1 cellular context compared by ENCODE assay signal in the genomic region with DNA sequence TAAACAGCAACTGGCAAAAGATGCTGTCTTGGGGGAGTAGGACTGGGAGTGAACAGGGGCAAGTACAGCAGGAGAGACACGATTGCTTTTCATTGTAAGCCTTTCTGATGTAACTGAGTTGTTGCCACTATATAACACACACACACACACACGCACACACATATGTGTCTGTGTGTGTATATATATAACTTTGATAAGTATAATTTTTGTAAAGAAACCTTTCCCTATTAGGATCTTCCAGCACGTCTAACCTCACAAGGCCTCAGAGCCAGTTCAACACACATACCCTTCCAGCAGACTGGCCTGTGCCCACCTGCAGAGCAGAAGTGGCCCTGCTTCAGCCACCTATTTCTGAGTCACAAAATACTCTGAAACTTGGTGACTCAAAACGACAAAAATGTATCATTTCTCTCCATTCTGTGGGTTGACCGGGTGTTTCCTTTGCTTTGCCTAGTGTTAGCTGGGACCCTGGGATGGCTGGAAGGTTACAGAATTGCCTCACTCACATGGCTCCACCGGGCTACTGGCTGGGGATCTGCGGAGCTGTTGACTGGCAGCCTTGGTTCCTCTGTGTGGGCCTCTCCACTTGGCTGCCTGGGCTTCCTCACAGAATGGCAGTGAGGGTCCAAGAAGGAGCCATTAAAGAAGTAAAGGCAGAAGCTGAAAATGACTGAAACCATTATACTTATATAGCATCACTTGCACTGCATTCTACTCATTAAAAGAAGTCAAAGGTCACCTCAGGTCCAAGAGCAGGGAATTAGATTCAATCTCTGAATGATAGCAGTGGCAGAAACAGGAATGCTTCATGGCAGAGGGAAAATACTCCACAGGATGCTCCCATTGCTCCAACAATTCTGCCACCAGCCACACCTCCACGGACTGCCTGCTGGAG.
TF ChIP-seq lines count a peak whose summit lies in the region.

No MANE protein-coding gene starts in this region.

TF ChIP-seq in SK-N-SH, 30 proteins besides CTCF, POLR2A, EP300 and RAD21 (continued from another document):
- TF ChIP-seq, protein P1, sequence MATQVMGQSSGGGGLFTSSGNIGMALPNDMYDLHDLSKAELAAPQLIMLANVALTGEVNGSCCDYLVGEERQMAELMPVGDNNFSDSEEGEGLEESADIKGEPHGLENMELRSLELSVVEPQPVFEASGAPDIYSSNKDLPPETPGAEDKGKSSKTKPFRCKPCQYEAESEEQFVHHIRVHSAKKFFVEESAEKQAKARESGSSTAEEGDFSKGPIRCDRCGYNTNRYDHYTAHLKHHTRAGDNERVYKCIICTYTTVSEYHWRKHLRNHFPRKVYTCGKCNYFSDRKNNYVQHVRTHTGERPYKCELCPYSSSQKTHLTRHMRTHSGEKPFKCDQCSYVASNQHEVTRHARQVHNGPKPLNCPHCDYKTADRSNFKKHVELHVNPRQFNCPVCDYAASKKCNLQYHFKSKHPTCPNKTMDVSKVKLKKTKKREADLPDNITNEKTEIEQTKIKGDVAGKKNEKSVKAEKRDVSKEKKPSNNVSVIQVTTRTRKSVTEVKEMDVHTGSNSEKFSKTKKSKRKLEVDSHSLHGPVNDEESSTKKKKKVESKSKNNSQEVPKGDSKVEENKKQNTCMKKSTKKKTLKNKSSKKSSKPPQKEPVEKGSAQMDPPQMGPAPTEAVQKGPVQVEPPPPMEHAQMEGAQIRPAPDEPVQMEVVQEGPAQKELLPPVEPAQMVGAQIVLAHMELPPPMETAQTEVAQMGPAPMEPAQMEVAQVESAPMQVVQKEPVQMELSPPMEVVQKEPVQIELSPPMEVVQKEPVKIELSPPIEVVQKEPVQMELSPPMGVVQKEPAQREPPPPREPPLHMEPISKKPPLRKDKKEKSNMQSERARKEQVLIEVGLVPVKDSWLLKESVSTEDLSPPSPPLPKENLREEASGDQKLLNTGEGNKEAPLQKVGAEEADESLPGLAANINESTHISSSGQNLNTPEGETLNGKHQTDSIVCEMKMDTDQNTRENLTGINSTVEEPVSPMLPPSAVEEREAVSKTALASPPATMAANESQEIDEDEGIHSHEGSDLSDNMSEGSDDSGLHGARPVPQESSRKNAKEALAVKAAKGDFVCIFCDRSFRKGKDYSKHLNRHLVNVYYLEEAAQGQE (IDR thresholded peaks at IDR 0.05; ENCODE audit: low read depth, low read length): no peak
- TF ChIP-seq NRF1 (IDR thresholded peaks at IDR 0.05; ENCODE audit: low read depth, low read length): no peak
- no peak for TF ChIP-seq POLR2AphosphoS5 (IDR thresholded peaks at IDR 0.05; ENCODE audit: low read depth, low read length)
- TF ChIP-seq YY1 (IDR thresholded peaks at IDR 0.05; ENCODE audit: low read depth): no peak
- TF ChIP-seq, protein P2, sequence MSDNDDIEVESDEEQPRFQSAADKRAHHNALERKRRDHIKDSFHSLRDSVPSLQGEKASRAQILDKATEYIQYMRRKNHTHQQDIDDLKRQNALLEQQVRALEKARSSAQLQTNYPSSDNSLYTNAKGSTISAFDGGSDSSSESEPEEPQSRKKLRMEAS (IDR thresholded peaks at IDR 0.05; ENCODE audit: low read depth): no peak
TF ChIP-seq in SK-N-SH: peak in this region for 0.
